17 cellular contexts compared by ENCODE assay signal in the genomic region with DNA sequence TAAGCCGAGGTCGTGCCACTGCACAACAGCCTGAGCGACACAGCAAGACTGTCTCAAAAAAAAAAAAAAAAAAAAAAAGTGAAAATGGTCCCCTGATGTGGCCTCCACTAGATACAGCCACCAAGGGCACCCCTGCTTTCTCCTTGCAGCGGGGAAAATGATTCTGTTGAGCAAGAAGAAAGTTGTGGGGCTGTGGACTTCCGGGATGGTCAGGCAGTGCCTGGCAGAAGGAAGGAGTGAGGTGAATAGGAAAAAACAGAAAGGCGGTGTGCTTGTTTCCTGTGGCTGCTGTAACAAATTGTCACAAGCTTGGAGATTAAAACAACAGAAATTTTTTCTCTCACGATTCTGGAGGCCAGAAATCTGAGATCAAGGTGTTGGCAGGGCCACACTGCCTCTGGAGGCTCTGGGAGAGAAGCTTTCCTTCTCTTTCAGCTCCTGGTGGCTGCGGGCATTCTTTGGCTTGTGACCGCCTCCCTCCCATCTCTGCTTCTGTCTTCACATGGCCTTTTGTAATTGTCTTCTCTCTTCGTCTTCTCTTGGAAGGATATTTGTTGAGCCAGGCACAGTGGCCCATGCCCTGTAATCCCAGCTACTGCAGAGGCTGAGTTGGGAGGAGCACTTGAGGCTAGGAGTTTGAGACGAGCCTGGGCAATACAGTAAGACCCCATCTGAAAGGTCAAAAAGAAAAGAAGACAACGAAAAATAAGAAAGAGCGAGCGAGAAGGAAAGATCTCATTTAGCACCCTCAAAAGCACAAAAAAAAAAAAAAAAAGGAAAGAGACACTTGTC.
"Had no signal": no experiment of that assay in that cellular context is flagged by ENCODE, and none has a peak within 500 bp of the region (broad histone marks: within the 10 kb centered on the region; RNA-seq: fewer than 3 reads in every experiment).

No MANE protein-coding gene starts in this region.

- H3K27ac Mint-ChIP-seq: activated CD4-positive, alpha-beta memory T cell treated with anti-CD3 and anti-CD28 coated beads for 36 hours; activated naive CD4-positive, alpha-beta T cell treated with anti-CD3 and anti-CD28 coated beads, Interleukin-2, amount 10 ng/mL, durations not matched to agents 7 days and 5 days; T-helper 1 cell treated with Interleukin-12 subunit alpha and Interleukin-12 subunit beta and Interleukin-4 antibody, amounts not matched to agents 30 μg/mL and 1 μg/mL, for 36 hours had no signal

- H3K4me1 Mint-ChIP-seq: brain; central memory CD8-positive, alpha-beta T cell had no signal

- H3K4me3 ChIP-seq: gastroesophageal sphincter, thoracic aorta had no signal

- H3K9me3 ChIP-seq: thoracic aorta had no signal

- H3K27me3 ChIP-seq: gastroesophageal sphincter had no signal

- H3K27me3 Mint-ChIP-seq: activated CD4-positive, alpha-beta memory T cell treated with anti-CD3 and anti-CD28 coated beads for 36 hours; stimulated activated naive CD8-positive, alpha-beta T cell treated with anti-CD3 and anti-CD28 coated beads, Interleukin-15, amount 100 ng/mL, for 72 hours had no signal

- H3K36me3 ChIP-seq: gastroesophageal sphincter, thoracic aorta had no signal

- H3K4me3 Mint-ChIP-seq: activated CD4-positive, alpha-beta memory T cell treated with anti-CD3 and anti-CD28 coated beads for 36 hours; activated naive CD4-positive, alpha-beta T cell treated with anti-CD3 and anti-CD28 coated beads, Interleukin-2, amount 10 ng/mL, durations not matched to agents 7 days and 5 days; central memory CD8-positive, alpha-beta T cell; neural crest cell; T-helper 1 cell treated with Interleukin-12 subunit alpha and Interleukin-12 subunit beta and Interleukin-4 antibody, amounts not matched to agents 30 μg/mL and 1 μg/mL, for 36 hours had no signal

- ATAC-seq: gastroesophageal sphincter; stimulated activated naive CD8-positive, alpha-beta T cell treated with anti-CD3 and anti-CD28 coated beads, Interleukin-15, amount 100 ng/mL, for 72 hours had no signal

- H3K9ac ChIP-seq: parathyroid adenoma had no signal

- H3K27ac ChIP-seq: gastroesophageal sphincter, parathyroid adenoma, thoracic aorta had no signal

- DNase-seq: activated CD4-positive, alpha-beta memory T cell treated with anti-CD3 and anti-CD28 coated beads for 36 hours; activated CD4-positive, CD25-positive, alpha-beta regulatory T cell; activated CD8-positive, alpha-beta memory T cell treated with anti-CD3 and anti-CD28 coated beads, Interleukin-2, amount 50 U/mL, for 48 hours; activated naive CD4-positive, alpha-beta T cell treated with anti-CD3 and anti-CD28 coated beads, Interleukin-2, amount 10 ng/mL, durations not matched to agents 7 days and 5 days; dermis blood vessel endothelial cell; kidney glomerular epithelial cell; retina; stimulated activated CD4-positive, alpha-beta T cell treated with anti-CD3 and anti-CD28 coated beads, Interleukin-4, amount 100 ng/mL, for 4 hours; stimulated activated naive CD8-positive, alpha-beta T cell treated with anti-CD3 and anti-CD28 coated beads, Interleukin-15, amount 100 ng/mL, for 72 hours had no signal

- FAIRE-seq: TTC549 had no signal

- H3K36me3 Mint-ChIP-seq: activated naive CD4-positive, alpha-beta T cell treated with anti-CD3 and anti-CD28 coated beads, Interleukin-2, amount 10 ng/mL, durations not matched to agents 7 days and 5 days had no signal

- H3K79me2 ChIP-seq: parathyroid adenoma had no signal

- H2AFZ ChIP-seq: parathyroid adenoma had no signal

- H3K4me1 ChIP-seq: parathyroid adenoma had no signal
